ENCODE assay signal across 1 cellular context in the genomic region with DNA sequence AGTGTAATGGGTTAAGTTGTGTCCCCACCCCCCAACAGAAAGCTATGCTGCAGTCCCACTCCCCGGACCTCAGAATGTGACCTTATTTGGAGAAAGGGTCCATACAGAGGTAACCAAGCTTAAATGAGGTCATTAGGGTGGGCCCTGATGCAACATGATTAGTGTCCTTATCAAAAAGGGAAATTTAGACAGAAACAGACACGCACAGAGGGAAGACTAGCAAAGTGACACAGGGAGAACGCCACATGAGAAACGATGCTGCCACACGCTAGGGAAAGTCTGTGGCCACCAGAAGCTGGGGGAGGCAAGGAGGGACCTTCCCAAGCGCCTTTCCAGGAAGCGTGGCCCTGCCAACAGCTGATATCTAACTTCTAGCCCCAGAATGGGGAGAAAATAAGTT.
TF ChIP-seq lines count a peak whose summit lies in the region.

No MANE protein-coding gene starts in this region.

TF ChIP-seq in GM12878, 131 proteins besides CTCF, POLR2A, EP300 and RAD21 (continued from another document):
- no peak for TF ChIP-seq HSF1 (IDR thresholded peaks at IDR 0.05; ENCODE audit: low read depth, low read length)
